ENCODE assay signal across 20 cellular contexts in the genomic region with DNA sequence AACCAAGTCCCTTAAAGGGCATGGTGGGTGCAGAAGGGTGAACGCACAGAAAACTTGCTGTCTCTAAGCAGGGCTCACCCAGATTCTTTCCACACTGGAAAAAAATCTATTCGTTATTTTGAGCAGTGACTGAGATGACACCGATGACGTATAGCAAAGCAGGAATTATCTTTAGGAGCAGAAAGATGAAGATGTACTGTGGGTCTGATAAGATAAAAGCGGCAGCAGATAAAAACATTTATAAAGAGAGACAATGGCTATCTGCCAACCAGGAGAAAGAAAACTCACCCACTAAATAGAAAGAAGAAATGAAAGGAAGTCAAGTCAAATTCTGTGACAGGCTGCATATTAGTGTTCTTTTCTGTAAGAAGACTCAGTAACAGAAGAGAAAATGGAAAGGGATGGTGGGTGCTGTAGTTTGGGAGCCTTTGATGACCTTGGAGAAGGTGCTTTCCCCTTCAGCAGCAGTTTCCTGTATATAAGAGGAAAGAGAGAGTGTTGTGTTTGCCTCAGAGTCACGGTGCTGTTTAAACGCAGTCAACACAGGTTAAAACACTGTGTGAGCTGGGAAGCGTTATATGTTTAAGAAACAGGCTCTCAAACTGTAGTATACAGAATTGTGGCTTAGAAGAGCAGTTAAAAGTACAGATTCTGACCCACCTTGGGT.
DNase-seq lines count a peak whose midpoint lies in the region; ATAC-seq and TF ChIP-seq lines count a peak whose summit lies in the region.
"Had no signal": no experiment of that assay in that cellular context is flagged by ENCODE, and none has a peak within 500 bp of the region (broad histone marks: within the 10 kb centered on the region; RNA-seq: fewer than 3 reads in every experiment).

No MANE protein-coding gene starts in this region.

- H3K36me3 ChIP-seq in CD8-positive, alpha-beta memory T cell (ENCODE audit: insufficient read depth, low read length): no peaks in the 10 kb centered on the region
- H3K36me3 ChIP-seq in mesendoderm (ENCODE audit: control insufficient read depth, insufficient read depth, low read length) (no peaks in the 10 kb centered on the region), mucosa of descending colon (ENCODE audit: low read depth) (no peaks in the 10 kb centered on the region)
- H3K36me3 ChIP-seq: esophagus squamous epithelium, WERI-Rb-1 had no signal

- H3K79me2 ChIP-seq in mesendoderm (ENCODE audit: control insufficient read depth, insufficient read depth, low read length): no peaks in the 10 kb centered on the region

- H2BK5ac ChIP-seq in mesendoderm (ENCODE audit: low read length): peak overlapping the region; percentile 37

- H3K23ac ChIP-seq in mesendoderm (ENCODE audit: low read length): no peak overlapping the region

- H3K4me3 ChIP-seq in CD8-positive, alpha-beta memory T cell (ENCODE audit: low read length): peak overlapping the region; percentile 10
- H3K4me3 ChIP-seq in mesendoderm (ENCODE audit: low read length): no peak overlapping the region
- H3K4me3 ChIP-seq in mucosa of descending colon: no peak overlapping the region
- H3K4me3 ChIP-seq: A549, esophagus squamous epithelium, SK-N-MC had no signal

- DNase-seq in activated CD4-positive, alpha-beta T cell treated with anti-CD3 and anti-CD28 coated beads, Interleukin-2, amount 10 ng/mL, durations not matched to agents 7 days and 5 days: peak; percentile 41
- DNase-seq in activated CD4-positive, alpha-beta T cell treated with anti-CD3 and anti-CD28 coated beads for 48 hours: no peak
- DNase-seq in CD8-positive, alpha-beta memory T cell: peak in 1 of 5 donors; percentile 12
- DNase-seq in activated T-cell treated with anti-CD3 and anti-CD28 coated beads, Interleukin-2, amount 50 U/mL, for 72 hours: no peak
- no peak for DNase-seq in mesendoderm
- DNase-seq in substantia nigra (lab: John Stamatoyannopoulos, UW): no peak
- no peak for DNase-seq in mucosa of descending colon
- no peak for DNase-seq in endothelial cell (ENCODE audit: low spot score)
- DNase-seq: dermis blood vessel endothelial cell; esophagus squamous epithelium; H7; kidney; NCI-H1694; NCI-H510A; occipital lobe; stimulated activated CD4-positive, alpha-beta T cell treated with anti-CD3 and anti-CD28 coated beads, Interleukin-4, amount 100 ng/mL, for 4 hours; trophoblast cell; WERI-Rb-1 had no signal

- no peak overlapping the region for H3K9ac ChIP-seq in mesendoderm (ENCODE audit: low read length)

- peaks cover 13% of the 10 kb centered on the region for H3K4me1 ChIP-seq in CD8-positive, alpha-beta memory T cell (ENCODE audit: insufficient read depth, low read length)
- H3K4me1 ChIP-seq in mesendoderm (ENCODE audit: control insufficient read depth, low read depth, low read length) (peaks cover 2% of the 10 kb centered on the region), mucosa of descending colon (ENCODE audit: low read depth) (no peaks in the 10 kb centered on the region)
- H3K4me1 ChIP-seq: A549 had no signal

- peak; percentile 51 to 60 for ATAC-seq in activated T-cell treated with anti-CD3 and anti-CD28 coated beads, Interleukin-2, amount 50 U/mL, for 72 hours (replicated peaks in 1 of 2)
- ATAC-seq in mucosa of descending colon: no peak
- ATAC-seq: A549 had no signal

- no peaks in the 10 kb centered on the region for H3K79me1 ChIP-seq in mesendoderm (ENCODE audit: low read length)

- no peak overlapping the region for H2AK5ac ChIP-seq in mesendoderm (ENCODE audit: low read length)

- H3K27ac Mint-ChIP-seq in activated CD4-positive, alpha-beta T cell treated with anti-CD3 and anti-CD28 coated beads, Interleukin-2, amount 10 ng/mL, durations not matched to agents 7 days and 5 days: peak overlapping the region; percentile 80
- H3K27ac Mint-ChIP-seq in CD8-positive, alpha-beta memory T cell: peak overlapping the region in 6 of 8 donors; percentile 2 to 83 (median 63)
- H3K27ac Mint-ChIP-seq in activated T-cell treated with anti-CD3 and anti-CD28 coated beads, Interleukin-2, amount 50 U/mL, for 72 hours: peak overlapping the region; percentile 36
- H3K27ac Mint-ChIP-seq in endothelial cell (ENCODE audit: unreplicated experiment): no peak overlapping the region

- peaks cover 17% of the 10 kb centered on the region for H3K4me1 Mint-ChIP-seq in activated CD4-positive, alpha-beta T cell treated with anti-CD3 and anti-CD28 coated beads, Interleukin-2, amount 10 ng/mL, durations not matched to agents 7 days and 5 days
- peaks cover 6 to 13% (median 12%) of the 10 kb centered on the region in 3 donors for H3K4me1 Mint-ChIP-seq in CD8-positive, alpha-beta memory T cell
- peaks cover 13% of the 10 kb centered on the region for H3K4me1 Mint-ChIP-seq in activated T-cell treated with anti-CD3 and anti-CD28 coated beads, Interleukin-2, amount 50 U/mL, for 72 hours (ENCODE audit: low read depth)
- H3K4me1 Mint-ChIP-seq in endothelial cell (ENCODE audit: unreplicated experiment): peaks cover 8% of the 10 kb centered on the region

- H3K27me3 Mint-ChIP-seq in activated CD4-positive, alpha-beta T cell treated with anti-CD3 and anti-CD28 coated beads, Interleukin-2, amount 10 ng/mL, durations not matched to agents 7 days and 5 days: peaks cover 2% of the 10 kb centered on the region
- H3K27me3 Mint-ChIP-seq in CD8-positive, alpha-beta memory T cell: peaks cover 4 to 32% of the 10 kb centered on the region in 2 donors
- H3K27me3 Mint-ChIP-seq in activated T-cell treated with anti-CD3 and anti-CD28 coated beads, Interleukin-2, amount 50 U/mL, for 72 hours (ENCODE audit: low read depth): no peaks in the 10 kb centered on the region
- peaks cover 2% of the 10 kb centered on the region for H3K27me3 Mint-ChIP-seq in endothelial cell (ENCODE audit: unreplicated experiment)

- H3K4me2 ChIP-seq in mesendoderm (ENCODE audit: low read length): no peak overlapping the region
- H3K4me2 ChIP-seq: A549 had no signal

- H3K4ac ChIP-seq in mesendoderm (ENCODE audit: low read depth, low read length): no peak overlapping the region

- H3K4me3 Mint-ChIP-seq in activated CD4-positive, alpha-beta T cell treated with anti-CD3 and anti-CD28 coated beads, Interleukin-2, amount 10 ng/mL, durations not matched to agents 7 days and 5 days: peak overlapping the region; percentile 41
- H3K4me3 Mint-ChIP-seq in CD8-positive, alpha-beta memory T cell: peak overlapping the region in 6 of 7 donors; percentile 41 to 82 (median 62)
- H3K4me3 Mint-ChIP-seq in activated T-cell treated with anti-CD3 and anti-CD28 coated beads, Interleukin-2, amount 50 U/mL, for 72 hours: peak overlapping the region; percentile 66 to 79
- no peak overlapping the region for H3K4me3 Mint-ChIP-seq in endothelial cell (ENCODE audit: unreplicated experiment)

- POLR2A ChIA-PET in activated CD4-positive, alpha-beta T cell treated with anti-CD3 and anti-CD28 coated beads, Interleukin-2, amount 10 ng/mL, durations not matched to agents 7 days and 5 days (lab: Charles Lee): no interaction called here
- POLR2A ChIA-PET in CD8-positive, alpha-beta memory T cell (lab: Charles Lee): no interaction called here

- no peak overlapping the region for H4K5ac ChIP-seq in mesendoderm (ENCODE audit: low read length)

- no peak overlapping the region for H2BK15ac ChIP-seq in mesendoderm (replicated peaks; ENCODE audit: low read depth)

- intact Hi-C loops in mucosa of descending colon (cut with DNase I, micrococcal nuclease): no loop called here

- H3K27me3 ChIP-seq in CD8-positive, alpha-beta memory T cell (ENCODE audit: insufficient read depth, low read length, poor library complexity, severe bottlenecking): no peaks in the 10 kb centered on the region
- H3K27me3 ChIP-seq in mesendoderm (ENCODE audit: insufficient read depth, low read length, poor library complexity): no peaks in the 10 kb centered on the region

- H3K18ac ChIP-seq in mesendoderm (ENCODE audit: low read length): no peak overlapping the region

- peaks cover 1% of the 10 kb centered on the region for H3K36me3 Mint-ChIP-seq in activated CD4-positive, alpha-beta T cell treated with anti-CD3 and anti-CD28 coated beads, Interleukin-2, amount 10 ng/mL, durations not matched to agents 7 days and 5 days (ENCODE audit: low read depth)
- no peaks in the 10 kb centered on the region for H3K36me3 Mint-ChIP-seq in CD8-positive, alpha-beta memory T cell
- H3K36me3 Mint-ChIP-seq in activated T-cell treated with anti-CD3 and anti-CD28 coated beads, Interleukin-2, amount 50 U/mL, for 72 hours (ENCODE audit: insufficient read depth in 2 of 2): no peaks in the 10 kb centered on the region
- no peaks in the 10 kb centered on the region for H3K36me3 Mint-ChIP-seq in endothelial cell (ENCODE audit: low read depth, unreplicated experiment)

- H3K9me3 ChIP-seq in CD8-positive, alpha-beta memory T cell (ENCODE audit: low read length): no peaks in the 10 kb centered on the region
- H3K9me3 ChIP-seq in mucosa of descending colon: no peaks in the 10 kb centered on the region
- H3K9me3 ChIP-seq: esophagus squamous epithelium had no signal

- TF ChIP-seq CTCF in mucosa of descending colon (IDR thresholded peaks at IDR 0.05): no peak
- TF ChIP-seq CTCF in endothelial cell (IDR thresholded peaks at IDR 0.05; ENCODE audit: unreplicated experiment): no peak

- CTCF ChIA-PET in activated CD4-positive, alpha-beta T cell treated with anti-CD3 and anti-CD28 coated beads, Interleukin-2, amount 10 ng/mL, durations not matched to agents 7 days and 5 days (lab: Charles Lee): no interaction called here
- CTCF ChIA-PET in CD8-positive, alpha-beta memory T cell (lab: Charles Lee): no interaction called here

- no peak overlapping the region for H3K27ac ChIP-seq in CD8-positive, alpha-beta memory T cell (ENCODE audit: low read depth, low read length)
- H3K27ac ChIP-seq in mesendoderm (ENCODE audit: low read depth, low read length): no peak overlapping the region
- no peak overlapping the region for H3K27ac ChIP-seq in substantia nigra (ENCODE audit: low read depth, low read length, poor library complexity, severe bottlenecking)
- H3K27ac ChIP-seq: A549, esophagus squamous epithelium, SK-N-MC, WERI-Rb-1 had no signal

- no CpG with 5 or more reads among the region's 8 CpGs for WGBS in mesendoderm (ENCODE audit: extremely low coverage, insufficient coverage, low lambda C conversion rate)

- no peak overlapping the region for H2BK120ac ChIP-seq in mesendoderm (ENCODE audit: low read depth, low read length)

- H3K56ac ChIP-seq in mesendoderm (ENCODE audit: low read length): no peak overlapping the region

- H3K9me3 Mint-ChIP-seq in activated CD4-positive, alpha-beta T cell treated with anti-CD3 and anti-CD28 coated beads, Interleukin-2, amount 10 ng/mL, durations not matched to agents 7 days and 5 days: no peaks in the 10 kb centered on the region
- H3K9me3 Mint-ChIP-seq in CD8-positive, alpha-beta memory T cell: no peaks in the 10 kb centered on the region
- no peaks in the 10 kb centered on the region for H3K9me3 Mint-ChIP-seq in activated T-cell treated with anti-CD3 and anti-CD28 coated beads, Interleukin-2, amount 50 U/mL, for 72 hours
- no peaks in the 10 kb centered on the region for H3K9me3 Mint-ChIP-seq in endothelial cell (ENCODE audit: unreplicated experiment)

- H4K8ac ChIP-seq in mesendoderm (ENCODE audit: low read depth, low read length): no peak overlapping the region
